17 cellular contexts compared by ENCODE assay signal in the genomic region with DNA sequence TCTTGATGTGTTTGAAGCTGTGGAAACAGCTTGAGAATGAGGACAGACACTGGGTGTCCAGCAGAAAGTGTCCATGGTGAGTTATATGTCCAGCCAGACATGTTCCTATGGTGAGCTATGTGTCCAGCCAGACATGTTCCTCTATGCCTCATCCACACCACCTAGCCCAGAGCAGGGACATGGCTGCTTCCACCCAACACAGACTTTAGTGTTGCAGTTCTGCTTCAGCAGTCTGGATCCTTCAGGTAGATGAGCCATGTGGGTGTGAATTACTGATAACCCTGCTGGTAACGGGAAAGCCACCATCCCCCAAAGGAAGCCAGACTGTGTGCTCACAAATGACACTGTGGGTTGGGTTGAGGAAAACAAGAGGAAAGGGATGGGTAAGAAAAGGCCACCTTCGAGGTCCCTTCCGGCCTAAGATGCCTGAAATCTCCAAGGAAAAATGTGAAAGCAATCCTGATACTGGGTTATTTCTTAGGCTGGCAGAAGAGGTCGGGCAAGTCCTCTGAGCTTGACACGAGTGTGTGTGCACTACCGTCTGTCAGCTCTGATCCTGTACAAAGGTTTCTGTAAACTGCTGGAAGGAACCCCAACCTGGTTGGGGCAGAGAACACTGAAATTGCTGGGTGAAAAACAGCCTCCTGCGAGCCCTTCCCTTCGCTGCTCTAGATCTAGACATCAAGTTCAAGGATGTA.
DNase-seq lines count a peak whose midpoint lies in the region; ATAC-seq, FAIRE-seq and TF ChIP-seq lines count a peak whose summit lies in the region.
"Had no signal": no experiment of that assay in that cellular context is flagged by ENCODE, and none has a peak within 500 bp of the region (broad histone marks: within the 10 kb centered on the region; RNA-seq: fewer than 3 reads in every experiment).

No MANE protein-coding gene starts in this region.

- DNase-seq in RCC 7860 (ENCODE audit: low spot score) (peak; percentile 11), islet precursor cell (peak; percentile 32), osteocyte (ENCODE audit: extremely low spot score, unreplicated experiment) (no peak), T1000 (lab: John Stamatoyannopoulos, UW) (no peak), H54 (ENCODE audit: insufficient read length, low spot score) (no peak), neuronal stem cell (ENCODE audit: low spot score) (no peak)
- DNase-seq: activated CD4-positive, alpha-beta memory T cell treated with anti-CD3 and anti-CD28 coated beads, Interleukin-2, amount 10 ng/mL, durations not matched to agents 7 days and 5 days; activated naive CD4-positive, alpha-beta T cell treated with anti-CD3 and anti-CD28 coated beads for 36 hours; activated T-cell treated with anti-CD3 and anti-CD28 coated beads, Interleukin-2, amount 50 U/mL, for 1 hour; CD4-positive, alpha-beta T cell; occipital lobe had no signal

- H3K79me2 ChIP-seq in ACC112 (ENCODE audit: control insufficient read depth, insufficient read depth, low read length, unreplicated experiment) = no peaks in the 10 kb centered on the region

- H3K4ac ChIP-seq in neuronal stem cell (ENCODE audit: low read length) = no peak overlapping the region

- no peaks in the 10 kb centered on the region for H3K9me3 Mint-ChIP-seq in osteocyte (ENCODE audit: unreplicated experiment)
- H3K9me3 Mint-ChIP-seq: activated naive CD4-positive, alpha-beta T cell treated with anti-CD3 and anti-CD28 coated beads for 36 hours; CD4-positive, alpha-beta T cell had no signal

- peaks cover 27% of the 10 kb centered on the region for H3K4me1 Mint-ChIP-seq in osteocyte (ENCODE audit: unreplicated experiment)
- H3K4me1 Mint-ChIP-seq: activated CD4-positive, alpha-beta memory T cell treated with anti-CD3 and anti-CD28 coated beads, Interleukin-2, amount 10 ng/mL, durations not matched to agents 7 days and 5 days had no signal

- H2AK5ac ChIP-seq in neuronal stem cell (ENCODE audit: low read depth, low read length) = no peak overlapping the region

- peaks cover 49% of the 10 kb centered on the region for H3K36me3 Mint-ChIP-seq in osteocyte (ENCODE audit: unreplicated experiment)

- H3K27ac ChIP-seq in ACC112 (ENCODE audit: low read depth, low read length) (peak overlapping the region; percentile 59), neuronal stem cell (replicated peaks; ENCODE audit: low read length) (no peak overlapping the region)
- H3K27ac ChIP-seq: tibial nerve, VCaP had no signal

- H3K4me3 Mint-ChIP-seq in osteocyte (ENCODE audit: unreplicated experiment) = no peak overlapping the region
- H3K4me3 Mint-ChIP-seq: activated CD4-positive, alpha-beta memory T cell treated with anti-CD3 and anti-CD28 coated beads, Interleukin-2, amount 10 ng/mL, durations not matched to agents 7 days and 5 days; activated naive CD4-positive, alpha-beta T cell treated with anti-CD3 and anti-CD28 coated beads for 36 hours; CD4-positive, alpha-beta T cell had no signal

- no peak overlapping the region for H3K9ac ChIP-seq in neuronal stem cell (ENCODE audit: low read depth, low read length, poor library complexity)

- no peak overlapping the region for H3K4me2 ChIP-seq in neuronal stem cell (ENCODE audit: insufficient read depth, low read length, poor library complexity, severe bottlenecking)

- no peak overlapping the region for H3K18ac ChIP-seq in neuronal stem cell (ENCODE audit: low read length)

- H3K27me3 Mint-ChIP-seq in osteocyte (ENCODE audit: unreplicated experiment) = no peaks in the 10 kb centered on the region
- H3K27me3 Mint-ChIP-seq: activated CD4-positive, alpha-beta memory T cell treated with anti-CD3 and anti-CD28 coated beads, Interleukin-2, amount 10 ng/mL, durations not matched to agents 7 days and 5 days; CD4-positive, alpha-beta T cell had no signal

- no peak for ATAC-seq in HG02885 (IDR thresholded peaks at IDR 0.05; ENCODE audit: poor library complexity, unreplicated experiment)

- no peak overlapping the region for H3K4me3 ChIP-seq in ACC112 (ENCODE audit: low read depth, low read length)
- no peak overlapping the region for H3K4me3 ChIP-seq in neuronal stem cell (ENCODE audit: low read length in 2 of 2)
- H3K4me3 ChIP-seq: tibial nerve had no signal

- H4K91ac ChIP-seq in neuronal stem cell (ENCODE audit: low read depth, low read length, poor library complexity) = no peak overlapping the region

- no peak overlapping the region for H3K14ac ChIP-seq in neuronal stem cell (ENCODE audit: low read length)

- H3K4me1 ChIP-seq in ACC112 (ENCODE audit: control insufficient read depth, insufficient read depth, low read length, unreplicated experiment) = peaks cover 17% of the 10 kb centered on the region
- no peaks in the 10 kb centered on the region for H3K4me1 ChIP-seq in neuronal stem cell (ENCODE audit: control insufficient read depth in 2 of 2, insufficient read depth in 1 of 2, low read depth in 1 of 2, low read length in 2 of 2)
- H3K4me1 ChIP-seq: tibial nerve had no signal

- no peaks in the 10 kb centered on the region for H3K9me3 ChIP-seq in neuronal stem cell (replicated peaks in 1 of 2; ENCODE audit: control insufficient read depth in 2 of 2, insufficient read depth in 1 of 2, low read depth in 1 of 2, low read length in 2 of 2)
- H3K9me3 ChIP-seq: tibial nerve had no signal

- H2AFZ ChIP-seq in ACC112 (ENCODE audit: low read length, unreplicated experiment) (no peak overlapping the region), neuronal stem cell (ENCODE audit: low read length) (no peak overlapping the region)

- H2BK15ac ChIP-seq in neuronal stem cell (ENCODE audit: low read length) = no peak overlapping the region

- TF ChIP-seq POLR2A in H54 (IDR thresholded peaks at IDR 0.05; ENCODE audit: low read depth, low read length) = no peak

- H3K27ac Mint-ChIP-seq in osteocyte (ENCODE audit: unreplicated experiment) = peak overlapping the region; percentile 88
- H3K27ac Mint-ChIP-seq: activated CD4-positive, alpha-beta memory T cell treated with anti-CD3 and anti-CD28 coated beads, Interleukin-2, amount 10 ng/mL, durations not matched to agents 7 days and 5 days; activated naive CD4-positive, alpha-beta T cell treated with anti-CD3 and anti-CD28 coated beads for 36 hours; CD4-positive, alpha-beta T cell had no signal

- H3K79me1 ChIP-seq in neuronal stem cell (ENCODE audit: low read depth, low read length) = no peaks in the 10 kb centered on the region

- no peak overlapping the region for H2BK120ac ChIP-seq in neuronal stem cell (ENCODE audit: low read depth, low read length)

- H3K23ac ChIP-seq in neuronal stem cell (ENCODE audit: low read depth, low read length, poor library complexity) = no peak overlapping the region

- no peak for TF ChIP-seq CTCF in osteocyte (IDR thresholded peaks at IDR 0.05)

- H2BK5ac ChIP-seq in neuronal stem cell (ENCODE audit: low read length) = no peak overlapping the region

- no peak overlapping the region for H2BK12ac ChIP-seq in neuronal stem cell (ENCODE audit: low read length)

- FAIRE-seq in RCC 7860 (lab: Jason Lieb, UNC) (no peak), H54 (lab: Jason Lieb, UNC) (no peak)
- FAIRE-seq: colon, endometrium had no signal

- WGBS in neuronal stem cell (ENCODE audit: extremely low coverage in 2 of 2, insufficient read length in 2 of 2, insufficient replicate concordance in 1 of 2), 2 donors = no CpG with 5 or more reads among the region's 8 CpGs

- peaks cover 3% of the 10 kb centered on the region; the same call in 1 of the 2 replicates for H3K36me3 ChIP-seq in ACC112 (ENCODE audit: insufficient read depth, low read length)
- peaks cover 47 to 97% of the 10 kb centered on the region in 2 donors for H3K36me3 ChIP-seq in neuronal stem cell (replicated peaks in 1 of 2; ENCODE audit: control insufficient read depth in 2 of 2, insufficient read depth in 2 of 2, low read length in 2 of 2)

- H3K27me3 ChIP-seq in ACC112 (ENCODE audit: insufficient read depth, low read length) (no peaks in the 10 kb centered on the region), neuronal stem cell (ENCODE audit: control insufficient read depth in 3 of 3, insufficient read depth in 3 of 3, low read depth in 1 of 3, low read length in 3 of 3) (no peaks in the 10 kb centered on the region)
- H3K27me3 ChIP-seq: tibial nerve had no signal

- no peak overlapping the region for H4K8ac ChIP-seq in neuronal stem cell (ENCODE audit: low read depth, low read length)

Comparison
In these comparisons a context has a peak if more than half of its experiments do, and no peak if none do; other contexts are left out.
1. DNase-seq: peak in RCC 7860 (single experiment) and islet precursor cell (single experiment); none in osteocyte (single experiment), T1000 (single experiment), H54 (single experiment) and neuronal stem cell (single experiment).